In the genomic region with DNA sequence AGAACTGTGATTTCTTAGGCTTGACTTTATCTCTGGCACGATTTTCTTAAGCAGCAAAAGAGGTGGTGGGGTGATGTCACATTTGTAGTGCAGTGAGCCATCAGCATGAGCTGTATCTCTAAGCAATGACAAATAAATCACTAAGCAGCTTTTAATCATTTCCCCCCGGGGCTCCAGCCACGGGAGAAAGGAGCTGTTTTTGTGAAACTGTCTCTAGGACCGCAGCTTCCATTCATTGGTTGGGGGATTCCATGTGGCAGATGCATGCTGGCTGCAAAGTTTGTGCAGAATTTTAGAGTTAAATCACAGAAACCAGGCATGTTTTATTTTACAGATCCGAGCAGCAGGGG, we compare ENCODE assay signal across 8 cellular contexts. TPM values are rescaled to one million over a fixed set of nuclear protein-coding genes. Genes with fewer than 3 reads are reported as not detected.
A peak's percentile ranks its signal among the peaks of the same experiment; 100 is the strongest.
DNase-seq lines count a peak whose midpoint lies in the region; ATAC-seq and TF ChIP-seq lines count a peak whose summit lies in the region.

No MANE protein-coding gene starts in this region.

- peaks cover 3% of the 10 kb centered on the region; the same call in 1 of the 2 replicates for H3K27me3 ChIP-seq in IMR-90 (ENCODE audit: control insufficient read depth, insufficient read depth, low read length)
- no peaks in the 10 kb centered on the region for H3K27me3 ChIP-seq in body of pancreas
- H3K27me3 ChIP-seq in lung (ENCODE audit: control insufficient read depth, insufficient read depth) = no peaks in the 10 kb centered on the region
- H3K27me3 ChIP-seq in tibial artery = no peaks in the 10 kb centered on the region

- POLR2A ChIA-PET in IMR-90 (lab: Charles Lee; ENCODE audit: unreplicated experiment) = no interaction called here

- no peak overlapping the region for H2BK15ac ChIP-seq in IMR-90 (ENCODE audit: low read depth, low read length)

- CTCF ChIA-PET in IMR-90 (lab: Yijun Ruan, JAX) = interaction anchor here (0.6 to 1.4 kb wide), 2 partner anchors 151 to 209 kb away, joined by 4 to 13 read pairs; no protein-coding TSS in a partner anchor

- 0 out of 2 replicates have a peak, but pooled peaks cover 3% of the 10 kb centered on the region for H3K9me1 ChIP-seq in IMR-90 (ENCODE audit: insufficient read depth, low read length)

- TF ChIP-seq RAD21 in IMR-90 (IDR thresholded peaks at IDR 0.05; ENCODE audit: low read length) = no peak

- TF ChIP-seq CTCF in IMR-90 (conservative IDR thresholded peaks at IDR 0.05; ENCODE audit: low read depth, low read length) (no peak), body of pancreas (IDR thresholded peaks at IDR 0.05) (no peak), lung (IDR thresholded peaks at IDR 0.05; ENCODE audit: control extremely low read depth, extremely low read depth) (no peak), tibial artery (IDR thresholded peaks at IDR 0.05) (no peak)

- TF ChIP-seq POLR2A in IMR-90 (IDR thresholded peaks at IDR 0.05; ENCODE audit: low read depth, low read length) (no peak), body of pancreas (IDR thresholded peaks at IDR 0.05) (no peak)

- no peak overlapping the region for H3K14ac ChIP-seq in IMR-90 (replicated peaks; ENCODE audit: low read depth, low read length)

- H2AK9ac ChIP-seq in IMR-90 (replicated peaks; ENCODE audit: low read depth, low read length, poor library complexity) = no peak overlapping the region

- no peak overlapping the region for H3K56ac ChIP-seq in IMR-90 (ENCODE audit: extremely low read depth, insufficient read depth, low read length)

- H4K5ac ChIP-seq in IMR-90 (ENCODE audit: low read depth, low read length) = no peak overlapping the region

- peak overlapping the region; percentile 2; the same call in 1 of the 2 replicates for H3K9ac ChIP-seq in IMR-90 (ENCODE audit: low read depth, low read length)

- dilution Hi-C loops in IMR-90 (cut with HindIII; ENCODE audit: low sequenced_read_pairs, unreplicated experiment) = no loop called here

- no CpG with 5 or more reads among the region's 5 CpGs for WGBS in IMR-90 (ENCODE audit: extremely low coverage in 2 of 2, insufficient read length in 1 of 2), 2 experiments
- 0 to 5% methylated on average over 5 of the region's 5 CpGs for WGBS in body of pancreas, 2 donors
- 1 to 4% methylated on average over 5 of the region's 5 CpGs for WGBS in lung, 2 donors

- peak; percentile 32 for ATAC-seq in GM21360 (IDR thresholded peaks at IDR 0.05; ENCODE audit: unreplicated experiment)
- ATAC-seq in IMR-90 (ENCODE audit: low read depth) = peak; percentile 55
- ATAC-seq in body of pancreas = peak; percentile 7
- ATAC-seq in lung (ENCODE audit: insufficient read depth, low FRiP score) = no peak
- ATAC-seq in GM21381 (IDR thresholded peaks at IDR 0.05; ENCODE audit: unreplicated experiment) = no peak

- H3K23ac ChIP-seq in IMR-90 (ENCODE audit: low read depth, low read length) = no peak overlapping the region

- DNase-seq in Caki2 (ENCODE audit: low read depth) (peak; percentile 30), IMR-90 (peak; percentile 44), body of pancreas (peak in 1 of 4 donors; percentile 22), lung (ENCODE audit: low spot score) (no peak), tibial artery (no peak), SKM-1 (lab: John Stamatoyannopoulos, UW; ENCODE audit: unreplicated experiment) (no peak)

- no peaks in the 10 kb centered on the region for H3K36me3 ChIP-seq in IMR-90 (ENCODE audit: control insufficient read depth, insufficient read depth, low read length)
- no peaks in the 10 kb centered on the region for H3K36me3 ChIP-seq in body of pancreas (replicated peaks in 1 of 2; ENCODE audit: insufficient read depth in 1 of 2, low read depth in 2 of 2)
- H3K36me3 ChIP-seq in lung (ENCODE audit: control insufficient read depth in 2 of 2, insufficient read depth in 2 of 2, low read length in 2 of 2) = no peaks in the 10 kb centered on the region
- H3K36me3 ChIP-seq in tibial artery = no peaks in the 10 kb centered on the region

- peak overlapping the region; percentile 74 for H2AFZ ChIP-seq in IMR-90 (replicated peaks; ENCODE audit: low read length, poor library complexity)

- no peaks in the 10 kb centered on the region for H3K79me1 ChIP-seq in IMR-90 (ENCODE audit: low read depth in 1 of 2, low read length in 2 of 2)

- no peak overlapping the region for H4K8ac ChIP-seq in IMR-90 (ENCODE audit: low read depth in 2 of 2, low read length in 2 of 2)

- H3K9me3 ChIP-seq in IMR-90 (ENCODE audit: control insufficient read depth, insufficient read depth, low read length) = no peaks in the 10 kb centered on the region
- no peaks in the 10 kb centered on the region for H3K9me3 ChIP-seq in body of pancreas
- H3K9me3 ChIP-seq in lung (ENCODE audit: control insufficient read depth in 2 of 2, insufficient read depth in 1 of 2, low read length in 1 of 2) = no peaks in the 10 kb centered on the region
- H3K9me3 ChIP-seq in tibial artery = no peaks in the 10 kb centered on the region

- no peaks in the 10 kb centered on the region for H4K20me1 ChIP-seq in IMR-90 (ENCODE audit: insufficient read depth, low read length)

- H2BK120ac ChIP-seq in IMR-90 (ENCODE audit: low read depth, low read length) = no peak overlapping the region

- no peak overlapping the region for H3K4ac ChIP-seq in IMR-90 (ENCODE audit: low read depth, low read length)

- no TSS peak for BruUV-seq in IMR-90 (replicated peaks; lab: Mats Ljungman, UMichigan)

- H3K18ac ChIP-seq in IMR-90 (ENCODE audit: low read depth, low read length) = no peak overlapping the region

- no peak overlapping the region for H4K91ac ChIP-seq in IMR-90 (ENCODE audit: insufficient read depth, low read depth, low read length)

- in situ Hi-C loops in Caki2 (cut with HindIII; ENCODE audit: low pct_unique_long_range_greater_than_20kb, low sequenced_read_pairs) (no loop called here), IMR-90 (cut with MboI; ENCODE audit: low sequenced_read_pairs) (loop anchor here (25.0 kb wide), 1 partner anchor 1047 kb away; no protein-coding TSS in a partner anchor)

- H2BK5ac ChIP-seq in IMR-90 (ENCODE audit: low read depth, low read length, poor library complexity, severe bottlenecking) = no peak overlapping the region

- intact Hi-C loops in IMR-90 (cut with micrococcal nuclease) (loop anchor here (5.0 kb wide), 1 partner anchor 153 kb away; no protein-coding TSS in a partner anchor), body of pancreas (cut with DNase I) (no loop called here), tibial artery (cut with DNase I; ENCODE audit: low total_unique reads) (no loop called here)

- no peak overlapping the region for H2AK5ac ChIP-seq in IMR-90 (ENCODE audit: low read depth, low read length)

- H3K27ac ChIP-seq in IMR-90 (ENCODE audit: insufficient read depth, low read length) = no peak overlapping the region
- peak overlapping the region; percentile 87 to 97 (median 90) for H3K27ac ChIP-seq in body of pancreas
- H3K27ac ChIP-seq in lung (ENCODE audit: low read depth in 1 of 2, low read length in 1 of 2) = peak overlapping the region; percentile 69 to 89
- peak overlapping the region; percentile 38 to 56 for H3K27ac ChIP-seq in tibial artery

- H2BK20ac ChIP-seq in IMR-90 (ENCODE audit: low read depth, low read length) = no peak overlapping the region

- H3K4me2 ChIP-seq in IMR-90 (ENCODE audit: low read depth, low read length) = peak overlapping the region; percentile 58

- H3K4me1 ChIP-seq in IMR-90 (ENCODE audit: control insufficient read depth, insufficient read depth, low read length) = peaks cover 4% of the 10 kb centered on the region; the same call in 1 of the 2 replicates
- H3K4me1 ChIP-seq in body of pancreas = peaks cover 41% of the 10 kb centered on the region
- peaks cover 12 to 28% of the 10 kb centered on the region in 2 donors for H3K4me1 ChIP-seq in lung (ENCODE audit: control insufficient read depth in 2 of 2, insufficient read depth in 2 of 2, low read length in 2 of 2)
- H3K4me1 ChIP-seq in tibial artery = peaks cover 0 to 30% (median 15%) of the 10 kb centered on the region in 4 donors

- H3K4me3 ChIP-seq in IMR-90 (ENCODE audit: insufficient read depth, low read depth, low read length) (peak overlapping the region; percentile 13), body of pancreas (peak overlapping the region; percentile 4 to 30), lung (peak overlapping the region; percentile 33), tibial artery (peak overlapping the region; percentile 51 to 59)

TF ChIP-seq in IMR-90, 13 proteins besides CTCF, POLR2A, EP300 and RAD21:
- TF ChIP-seq NFE2L2 (IDR thresholded peaks at IDR 0.05; ENCODE audit: low read depth, low read length) = no peak
- peak; percentile 24; the same call in 1 of the 2 replicates for TF ChIP-seq CEBPB (IDR thresholded peaks at IDR 0.05; ENCODE audit: low read depth, low read length)
- TF ChIP-seq MXI1 (IDR thresholded peaks at IDR 0.05; ENCODE audit: borderline replicate concordance, low read depth, low read length) = no peak
- TF ChIP-seq RCOR1 (IDR thresholded peaks at IDR 0.05; ENCODE audit: insufficient replicate concordance, low read length) = no peak
- TF ChIP-seq, protein P1, sequence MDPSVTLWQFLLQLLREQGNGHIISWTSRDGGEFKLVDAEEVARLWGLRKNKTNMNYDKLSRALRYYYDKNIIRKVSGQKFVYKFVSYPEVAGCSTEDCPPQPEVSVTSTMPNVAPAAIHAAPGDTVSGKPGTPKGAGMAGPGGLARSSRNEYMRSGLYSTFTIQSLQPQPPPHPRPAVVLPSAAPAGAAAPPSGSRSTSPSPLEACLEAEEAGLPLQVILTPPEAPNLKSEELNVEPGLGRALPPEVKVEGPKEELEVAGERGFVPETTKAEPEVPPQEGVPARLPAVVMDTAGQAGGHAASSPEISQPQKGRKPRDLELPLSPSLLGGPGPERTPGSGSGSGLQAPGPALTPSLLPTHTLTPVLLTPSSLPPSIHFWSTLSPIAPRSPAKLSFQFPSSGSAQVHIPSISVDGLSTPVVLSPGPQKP (IDR thresholded peaks at IDR 0.05; ENCODE audit: borderline replicate concordance, low read depth, low read length) = no peak
TF ChIP-seq in IMR-90: peak in this region for 1.

RNA-seq across cellular contexts. Expression of a gene that starts 0.5 kb away (rescaled TPM):
- 0.95 and 1.3 TPM in 2 replicates for total RNA-seq in Caki2 (2014; rRNA removed; shearing (Covaris generic); ENCODE audit: low replicate concordance)
- total RNA-seq in IMR-90 (2012; rRNA removed) = 3.1 and 3.4 TPM in 2 replicates
- polyA plus RNA-seq in IMR-90 (2012; rRNA removed) = 3.4 and 4.4 TPM in 2 replicates
- 2.3 and 3.1 TPM in 2 replicates for polyA plus RNA-seq in IMR-90 (2012; cell fraction: cytosol; rRNA removed)
- 7.0 and 13.4 TPM in 2 replicates for polyA plus RNA-seq in IMR-90 (2012; cell fraction: nucleus; rRNA removed; ENCODE audit: low replicate concordance)
- total RNA-seq in body of pancreas = 10 to 100 TPM; 25.9 to 36.9 TPM
- total RNA-seq in lung = 10 to 100 TPM; 35.1 to 58.6 TPM
- polyA plus RNA-seq in lung = 10 to 100 TPM in 1 of 2 donors, 1 to 10 TPM in 1; 5.5 to 13.0 TPM

Comparison
In these comparisons a context has a peak if more than half of its experiments do, and no peak if none do; other contexts are left out.
1. DNase-seq: peak in Caki2 (single experiment) and IMR-90 (single experiment); none in lung (single experiment), tibial artery (0 of 2) and SKM-1 (single experiment).
2. ATAC-seq: peak in GM21360 (single experiment), IMR-90 (single experiment) and body of pancreas (single experiment); none in lung (single experiment) and GM21381 (single experiment).
3. Peak in every context shown above with its lines, with median percentiles within 50 percentile points of each other: H3K4me3 ChIP-seq.